In genomic region chr5:176519810-176520720, GRCh38 we compare ENCODE assay signal across 17 cellular contexts. TPM values are rescaled to one million over a fixed set of nuclear protein-coding genes. Genes with fewer than 3 reads are reported as not detected.
"Had no signal": no experiment of that assay in that cellular context is flagged by ENCODE, and none has a peak within 500 bp of the region (broad histone marks: within the 10 kb centered on the region; RNA-seq: fewer than 3 reads in every experiment).

No MANE protein-coding gene starts in this region.

- FAIRE-seq: frontal cortex had no signal

- H3K27me3 Mint-ChIP-seq: stimulated activated naive CD8-positive, alpha-beta T cell treated with anti-CD3 and anti-CD28 coated beads, Interleukin-15, Interleukin-2, amounts not matched to agents 100 ng/mL and 50 ng/mL, for 24 hours had no signal

- H3K36me3 Mint-ChIP-seq: mesothelial cell of epicardium, neural progenitor cell had no signal

- H3K9me3 Mint-ChIP-seq: activated CD4-positive, alpha-beta memory T cell treated with anti-CD3 and anti-CD28 coated beads, Interleukin-2, amount 10 ng/mL, durations not matched to agents 7 days and 5 days; activated naive CD4-positive, alpha-beta T cell treated with anti-CD3 and anti-CD28 coated beads, Interleukin-2, amount 10 ng/mL, durations not matched to agents 7 days and 5 days; mesothelial cell of epicardium; neural progenitor cell; stimulated activated naive CD8-positive, alpha-beta T cell treated with anti-CD3 and anti-CD28 coated beads, Interleukin-15, Interleukin-2, amounts not matched to agents 100 ng/mL and 50 ng/mL, for 24 hours had no signal

- H3K27ac Mint-ChIP-seq: activated CD4-positive, alpha-beta memory T cell treated with anti-CD3 and anti-CD28 coated beads, Interleukin-2, amount 10 ng/mL, durations not matched to agents 7 days and 5 days; activated naive CD4-positive, alpha-beta T cell treated with anti-CD3 and anti-CD28 coated beads, Interleukin-2, amount 10 ng/mL, durations not matched to agents 7 days and 5 days; mesothelial cell of epicardium; stimulated activated naive CD8-positive, alpha-beta T cell treated with anti-CD3 and anti-CD28 coated beads, Interleukin-15, Interleukin-2, amounts not matched to agents 100 ng/mL and 50 ng/mL, for 24 hours had no signal

- H3K9ac ChIP-seq: neural progenitor cell had no signal

- H3K4me3 ChIP-seq: neural progenitor cell, ovary, thoracic aorta had no signal

- DNase-seq: activated CD4-positive, alpha-beta memory T cell treated with anti-CD3 and anti-CD28 coated beads, Interleukin-2, amount 10 ng/mL, durations not matched to agents 7 days and 5 days; activated CD4-positive, alpha-beta T cell treated with anti-CD3 and anti-CD28 coated beads for 1 hour; activated naive CD4-positive, alpha-beta T cell treated with anti-CD3 and anti-CD28 coated beads, Interleukin-2, amount 10 ng/mL, durations not matched to agents 7 days and 5 days; central memory CD4-positive, alpha-beta T cell; cortex of kidney; effector CD8-positive, alpha-beta T cell; islet precursor cell; left ventricle myocardium superior; ovary; stimulated activated CD4-positive, alpha-beta T cell treated with anti-CD3 and anti-CD28 coated beads, Interleukin-2, amount 100 ng/mL, for 48 hours had no signal

- H3K4me1 ChIP-seq: neural progenitor cell had no signal

- H3K36me3 ChIP-seq: neural progenitor cell, ovary, thoracic aorta had no signal

- H3K27ac ChIP-seq: neural progenitor cell, ovary, thoracic aorta had no signal

- H3K9me3 ChIP-seq: ovary, thoracic aorta had no signal

- H3K4me1 Mint-ChIP-seq: mesothelial cell of epicardium, neural progenitor cell had no signal

- ATAC-seq: left ventricle myocardium superior had no signal

- H3K4me3 Mint-ChIP-seq: activated CD4-positive, alpha-beta memory T cell treated with anti-CD3 and anti-CD28 coated beads, Interleukin-2, amount 10 ng/mL, durations not matched to agents 7 days and 5 days; activated naive CD4-positive, alpha-beta T cell treated with anti-CD3 and anti-CD28 coated beads, Interleukin-2, amount 10 ng/mL, durations not matched to agents 7 days and 5 days; mesothelial cell of epicardium; neural progenitor cell; stimulated activated naive CD8-positive, alpha-beta T cell treated with anti-CD3 and anti-CD28 coated beads, Interleukin-15, Interleukin-2, amounts not matched to agents 100 ng/mL and 50 ng/mL, for 24 hours had no signal

RNA-seq across cellular contexts. Expression of gene CDHR2, which starts 29.1 kb away (rescaled TPM):
- total RNA-seq: thoracic aorta, ureter had no signal
- polyA plus RNA-seq: fibroblast of lung had no signal
